ENCODE assay signal across 8 cellular contexts in genomic region chr2:190781604-190782198, GRCh38.
DNase-seq lines count a peak whose midpoint lies in the region; ATAC-seq and TF ChIP-seq lines count a peak whose summit lies in the region.

No MANE protein-coding gene starts in this region.

- H3K27ac Mint-ChIP-seq in activated naive CD4-positive, alpha-beta T cell treated with anti-CD3 and anti-CD28 coated beads, Interleukin-2, amount 50 U/mL, for 72 hours, result no peak overlapping the region

- H3K36me3 ChIP-seq in spleen, result no peaks in the 10 kb centered on the region

- DNase-seq in ELF-1 (ENCODE audit: low read depth, low spot score), result peak; percentile 28
- DNase-seq in Kasumi-1 (lab: John Stamatoyannopoulos, UW), result peak; percentile 86 to 91
- peak; percentile 30 to 40 for DNase-seq in SHP77 (lab: John Stamatoyannopoulos, UW)
- DNase-seq in activated naive CD4-positive, alpha-beta T cell treated with anti-CD3 and anti-CD28 coated beads, Interleukin-2, amount 50 U/mL, for 72 hours (ENCODE audit: low spot score in 2 of 2), result peak in 1 of 2 donors; percentile 67
- no peak for DNase-seq in left ventricle myocardium superior
- no peak for DNase-seq in spleen

- peaks cover 0 to 8% of the 10 kb centered on the region in 2 donors for H3K9me3 Mint-ChIP-seq in activated naive CD4-positive, alpha-beta T cell treated with anti-CD3 and anti-CD28 coated beads, Interleukin-2, amount 50 U/mL, for 72 hours

- no peak overlapping the region for H3K4me3 ChIP-seq in spleen

- peaks cover 0 to 4% (median 0%) of the 10 kb centered on the region in 8 donors for H3K9me3 ChIP-seq in spleen

- no peak for TF ChIP-seq POLR2A in spleen (IDR thresholded peaks at IDR 0.05)

- no peak overlapping the region for H3K27ac ChIP-seq in spleen

- H3K4me1 ChIP-seq in spleen, result peaks cover 0 to 3% (median 0%) of the 10 kb centered on the region in 6 donors

- TF ChIP-seq CTCF in spleen (IDR thresholded peaks at IDR 0.05 in 8 of 11, conservative IDR thresholded peaks at IDR 0.05 in 3 of 11), result peak in 10 of 11 experiments; percentile 15 to 66 (median 52)

- H3K27me3 ChIP-seq in spleen (replicated peaks in 1 of 7), result peaks cover 0 to 10% (median 0%) of the 10 kb centered on the region in 7 donors

- intact Hi-C loops in left ventricle myocardium superior (cut with micrococcal nuclease) (no loop called here), spleen (cut with DNase I; ENCODE audit: low total_unique reads) (loop anchor here (10.0 kb wide), 1 partner anchor 253 kb away; no protein-coding TSS in a partner anchor)

- WGBS in spleen, 5 donors, result 33 to 44% (median 39%) methylated on average over 4 of the region's 4 CpGs

- H3K36me3 Mint-ChIP-seq in activated naive CD4-positive, alpha-beta T cell treated with anti-CD3 and anti-CD28 coated beads, Interleukin-2, amount 50 U/mL, for 72 hours, result peaks cover 6 to 24% of the 10 kb centered on the region in 2 donors

- peak; percentile 31 to 45 for ATAC-seq in activated naive CD4-positive, alpha-beta T cell treated with anti-CD3 and anti-CD28 coated beads, Interleukin-2, amount 50 U/mL, for 72 hours
- ATAC-seq in left ventricle myocardium superior (peak; percentile 57), HG02623 (IDR thresholded peaks at IDR 0.05; ENCODE audit: unreplicated experiment) (no peak), GM21515 (IDR thresholded peaks at IDR 0.05; ENCODE audit: unreplicated experiment) (no peak)

Comparison
In these comparisons a context has a peak if more than half of its experiments do, and no peak if none do; other contexts are left out.
1. DNase-seq: peak in ELF-1 (single experiment), Kasumi-1 (2 of 2) and SHP77 (2 of 2); none in left ventricle myocardium superior (single experiment) and spleen (single experiment).
2. ATAC-seq: peak in activated naive CD4-positive, alpha-beta T cell treated with anti-CD3 and anti-CD28 coated beads, Interleukin-2, amount 50 U/mL, for 72 hours (2 of 2) and left ventricle myocardium superior (single experiment); none in HG02623 (single experiment) and GM21515 (single experiment).